ENCODE assay signal across 13 cellular contexts in the genomic region with DNA sequence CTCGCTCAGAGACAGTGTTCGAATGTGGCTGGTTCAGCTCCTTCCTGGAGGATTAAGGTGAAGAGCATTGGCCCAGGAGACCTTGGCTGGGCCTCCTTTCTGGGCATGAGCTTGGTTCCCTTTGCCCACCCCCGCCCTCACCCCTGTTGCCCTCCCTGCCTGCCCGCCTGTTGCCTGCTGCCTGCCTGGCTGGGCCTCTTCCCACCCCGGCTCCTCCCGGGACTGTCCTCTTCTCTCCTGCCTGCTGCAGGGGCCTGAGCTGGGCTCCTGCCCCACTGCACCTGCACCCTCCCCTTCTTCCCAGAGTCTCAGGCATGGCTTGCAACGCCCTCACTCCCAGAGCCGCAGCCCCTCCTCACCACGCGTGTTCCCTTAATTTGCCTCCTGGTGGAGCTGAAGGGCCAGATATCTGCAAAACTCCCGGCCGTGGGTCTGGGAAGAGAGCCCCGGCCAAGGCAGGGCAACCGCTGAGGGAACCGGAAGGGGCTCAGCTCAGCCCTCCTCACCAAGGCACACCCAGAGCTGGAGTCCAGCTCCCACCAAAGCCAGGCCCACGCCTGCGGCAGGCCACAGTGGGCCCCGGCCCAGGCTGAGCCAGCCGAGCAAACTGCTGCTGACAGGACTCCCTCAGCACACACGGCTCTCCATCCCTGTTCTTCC. TPM values are rescaled to one million over a fixed set of nuclear protein-coding genes. Genes with fewer than 3 reads are reported as not detected.
DNase-seq lines count a peak whose midpoint lies in the region; ATAC-seq and TF ChIP-seq lines count a peak whose summit lies in the region.
"Had no signal": no experiment of that assay in that cellular context is flagged by ENCODE, and none has a peak within 500 bp of the region (broad histone marks: within the 10 kb centered on the region; RNA-seq: fewer than 3 reads in every experiment).

No MANE protein-coding gene starts in this region.

- H3K9me3 ChIP-seq in cardiac muscle cell (ENCODE audit: low read depth) = no peaks in the 10 kb centered on the region
- no peaks in the 10 kb centered on the region for H3K9me3 ChIP-seq in right atrium auricular region
- H3K9me3 ChIP-seq in hepatocyte (ENCODE audit: low read depth) = no peaks in the 10 kb centered on the region
- H3K9me3 ChIP-seq in aorta (ENCODE audit: control insufficient read depth, low read length) = no peaks in the 10 kb centered on the region

- H3K27me3 ChIP-seq in cardiac muscle cell (no peaks in the 10 kb centered on the region), right atrium auricular region (no peaks in the 10 kb centered on the region), hepatocyte (no peaks in the 10 kb centered on the region), aorta (ENCODE audit: control insufficient read depth in 1 of 2, insufficient read depth in 2 of 2, low read length in 1 of 2) (no peaks in the 10 kb centered on the region)

- intact Hi-C loops in aorta (cut with DNase I) = no loop called here

- peak; percentile 9 for ATAC-seq in aorta (ENCODE audit: low FRiP score)
- ATAC-seq in activated CD8-positive, alpha-beta memory T cell treated with anti-CD3 and anti-CD28 coated beads, Interleukin-2, amount 10 ng/mL, durations not matched to agents 7 days and 5 days = no peak
- no peak for ATAC-seq in HG02938 (IDR thresholded peaks at IDR 0.05; ENCODE audit: unreplicated experiment)

- TF ChIP-seq CTCF in cardiac muscle cell (IDR thresholded peaks at IDR 0.05; ENCODE audit: low read depth, low read length) = peak; percentile 19
- no peak for TF ChIP-seq CTCF in right atrium auricular region (IDR thresholded peaks at IDR 0.05)
- TF ChIP-seq CTCF in hepatocyte (IDR thresholded peaks at IDR 0.05; ENCODE audit: poor library complexity) = peak; percentile 3

- H3K4me3 ChIP-seq in cardiac muscle cell (no peak overlapping the region), right atrium auricular region (no peak overlapping the region), hepatocyte (no peak overlapping the region), aorta (ENCODE audit: low read length in 2 of 2) (no peak overlapping the region)
- H3K4me3 ChIP-seq: lung had no signal

- peak; percentile 34 to 47 for DNase-seq in cardiac muscle cell (ENCODE audit: low read depth in 1 of 2, low spot score in 1 of 2)
- no peak for DNase-seq in right atrium auricular region (ENCODE audit: low spot score)
- DNase-seq in amniotic epithelial cell (ENCODE audit: low read depth) = peak; percentile 25
- no peak for DNase-seq in hepatocyte (ENCODE audit: low spot score)
- peak in 1 of 2 donors; percentile 44 for DNase-seq in aorta
- DNase-seq in stimulated activated CD4-positive, alpha-beta T cell treated with anti-CD3 and anti-CD28 coated beads, Interleukin-4, amount 100 ng/mL, for 4 hours = no peak
- no peak for DNase-seq in activated CD8-positive, alpha-beta memory T cell treated with anti-CD3 and anti-CD28 coated beads, Interleukin-2, amount 10 ng/mL, durations not matched to agents 7 days and 5 days
- DNase-seq: activated CD8-positive, alpha-beta memory T cell treated with anti-CD3 and anti-CD28 coated beads, Interleukin-2, amount 50 U/mL, for 48 hours; NCI-H1105; NCI-H748 treated with DMSO at 0.1 percent for 48 hours; SIG-M5 had no signal

- 70% methylated on average over 20 of the region's 20 CpGs for WGBS in hepatocyte (ENCODE audit: low lambda C conversion rate, missing lambda C conversion rate)
- WGBS in aorta, 2 donors = 71% methylated on average over 20 of the region's 20 CpGs

- no peaks in the 10 kb centered on the region for H3K9me3 Mint-ChIP-seq in activated CD8-positive, alpha-beta memory T cell treated with anti-CD3 and anti-CD28 coated beads, Interleukin-2, amount 10 ng/mL, durations not matched to agents 7 days and 5 days (ENCODE audit: low read depth)

- H3K27ac Mint-ChIP-seq in activated CD8-positive, alpha-beta memory T cell treated with anti-CD3 and anti-CD28 coated beads, Interleukin-2, amount 10 ng/mL, durations not matched to agents 7 days and 5 days = no peak overlapping the region

- H3K27ac ChIP-seq in cardiac muscle cell (no peak overlapping the region), right atrium auricular region (no peak overlapping the region), hepatocyte (no peak overlapping the region), aorta (ENCODE audit: low read depth in 1 of 2, low read length in 2 of 2) (no peak overlapping the region)

- no peaks in the 10 kb centered on the region for H3K27me3 Mint-ChIP-seq in activated CD8-positive, alpha-beta memory T cell treated with anti-CD3 and anti-CD28 coated beads, Interleukin-2, amount 10 ng/mL, durations not matched to agents 7 days and 5 days

- no peak overlapping the region for H3K4me3 Mint-ChIP-seq in activated CD8-positive, alpha-beta memory T cell treated with anti-CD3 and anti-CD28 coated beads, Interleukin-2, amount 10 ng/mL, durations not matched to agents 7 days and 5 days

- no peaks in the 10 kb centered on the region for H3K4me1 Mint-ChIP-seq in activated CD8-positive, alpha-beta memory T cell treated with anti-CD3 and anti-CD28 coated beads, Interleukin-2, amount 10 ng/mL, durations not matched to agents 7 days and 5 days

- no peaks in the 10 kb centered on the region for H3K79me2 ChIP-seq in hepatocyte

- no peaks in the 10 kb centered on the region for H3K9me2 ChIP-seq in hepatocyte (replicated peaks; ENCODE audit: insufficient read depth)

- CTCF ChIA-PET in activated CD8-positive, alpha-beta memory T cell treated with anti-CD3 and anti-CD28 coated beads, Interleukin-2, amount 10 ng/mL, durations not matched to agents 7 days and 5 days (lab: Charles Lee) = interaction anchor here (1.6 to 2.9 kb wide), 2 partner anchors 13 to 47 kb away, joined by 7 to 15 read pairs; no protein-coding TSS in a partner anchor

- no peak overlapping the region for H3K4me2 ChIP-seq in hepatocyte

- no peaks in the 10 kb centered on the region for H3K4me1 ChIP-seq in cardiac muscle cell (ENCODE audit: low read depth)
- H3K4me1 ChIP-seq in right atrium auricular region = peaks cover 0 to 30% of the 10 kb centered on the region in 2 donors
- no peaks in the 10 kb centered on the region for H3K4me1 ChIP-seq in hepatocyte (ENCODE audit: insufficient read depth)
- no peaks in the 10 kb centered on the region for H3K4me1 ChIP-seq in aorta (ENCODE audit: control insufficient read depth in 1 of 2, insufficient read depth in 2 of 2, low read length in 2 of 2)

- no peak overlapping the region for H2AFZ ChIP-seq in hepatocyte

- H3K36me3 Mint-ChIP-seq in activated CD8-positive, alpha-beta memory T cell treated with anti-CD3 and anti-CD28 coated beads, Interleukin-2, amount 10 ng/mL, durations not matched to agents 7 days and 5 days = no peaks in the 10 kb centered on the region

- H3K36me3 ChIP-seq in cardiac muscle cell (no peaks in the 10 kb centered on the region), right atrium auricular region (peaks cover 17% of the 10 kb centered on the region), hepatocyte (replicated peaks; ENCODE audit: insufficient read depth, low read depth) (no peaks in the 10 kb centered on the region), aorta (ENCODE audit: control insufficient read depth in 1 of 2, insufficient read depth in 2 of 2, low read length in 1 of 2) (peaks cover 0 to 2% of the 10 kb centered on the region in 2 donors)

- no peaks in the 10 kb centered on the region for H4K20me1 ChIP-seq in hepatocyte (ENCODE audit: insufficient read depth, poor library complexity, severe bottlenecking)

RNA-seq across cellular contexts. Expression of a gene that starts 31.2 kb away (rescaled TPM):
- total RNA-seq in cardiac muscle cell (15.8 and 17.4 TPM in 2 replicates), right atrium auricular region (1 to 10 TPM; 3.7 to 7.7 TPM), hepatocyte (4.9 and 11.2 TPM in 2 replicates), aorta (10 to 100 TPM; 28.3 to 35.7 TPM)
- polyA plus RNA-seq in cardiac muscle cell (7.1 and 7.3 TPM in 2 replicates), hepatocyte (8.9 and 9.9 TPM in 2 replicates), aorta (1 to 10 TPM; 8.3 to 9.0 TPM)
- 10 to 100 TPM; 26.0 to 31.9 TPM for total RNA-seq in activated CD8-positive, alpha-beta memory T cell treated with anti-CD3 and anti-CD28 coated beads, Interleukin-2, amount 10 ng/mL, durations not matched to agents 7 days and 5 days

RNA-seq across cellular contexts. Expression of a gene that starts 32.4 kb away (rescaled TPM):
- 93.3 and 106 TPM in 2 replicates for total RNA-seq in cardiac muscle cell
- polyA plus RNA-seq in cardiac muscle cell = 99.3 and 107 TPM in 2 replicates
- 10 to 100 TPM; 20.9 to 31.4 TPM for total RNA-seq in right atrium auricular region
- total RNA-seq in hepatocyte = 22.2 and 22.3 TPM in 2 replicates
- 34.9 and 51.2 TPM in 2 replicates for polyA plus RNA-seq in hepatocyte
- total RNA-seq in aorta = 10 to 100 TPM; 48.2 to 87.4 TPM
- 100 to 1,000 TPM in 1 of 2 donors, 10 to 100 TPM in 1; 24.9 to 173 TPM for polyA plus RNA-seq in aorta
- 10 to 100 TPM; 46.4 to 57.0 TPM for total RNA-seq in activated CD8-positive, alpha-beta memory T cell treated with anti-CD3 and anti-CD28 coated beads, Interleukin-2, amount 10 ng/mL, durations not matched to agents 7 days and 5 days

RNA-seq across cellular contexts. Expression of a gene that starts 33.4 kb away (rescaled TPM):
- total RNA-seq in cardiac muscle cell (47.1 and 52.6 TPM in 2 replicates), right atrium auricular region (10 to 100 TPM; 22.5 to 25.9 TPM), hepatocyte (21.2 and 28.9 TPM in 2 replicates), aorta (10 to 100 TPM; 18.5 to 21.8 TPM)
- polyA plus RNA-seq in cardiac muscle cell (34.0 and 43.1 TPM in 2 replicates), hepatocyte (20.6 and 22.0 TPM in 2 replicates), aorta (10 to 100 TPM in 1 of 2 donors, 1 to 10 TPM in 1; 8.8 to 10.7 TPM)
- total RNA-seq in activated CD8-positive, alpha-beta memory T cell treated with anti-CD3 and anti-CD28 coated beads, Interleukin-2, amount 10 ng/mL, durations not matched to agents 7 days and 5 days = 10 to 100 TPM; 33.2 to 45.7 TPM

Comparison
In these comparisons a context has a peak if more than half of its experiments do, and no peak if none do; other contexts are left out.
1. DNase-seq: peak in cardiac muscle cell (2 of 2) and amniotic epithelial cell (single experiment); none in right atrium auricular region (single experiment), hepatocyte (single experiment), stimulated activated CD4-positive, alpha-beta T cell treated with anti-CD3 and anti-CD28 coated beads, Interleukin-4, amount 100 ng/mL, for 4 hours (0 of 2) and activated CD8-positive, alpha-beta memory T cell treated with anti-CD3 and anti-CD28 coated beads, Interleukin-2, amount 10 ng/mL, durations not matched to agents 7 days and 5 days (single experiment).
2. CTCF ChIP-seq: peak in cardiac muscle cell (single experiment) and hepatocyte (single experiment); none in right atrium auricular region (0 of 2).